ENCODE assay signal across 1 cellular context in the genomic region with DNA sequence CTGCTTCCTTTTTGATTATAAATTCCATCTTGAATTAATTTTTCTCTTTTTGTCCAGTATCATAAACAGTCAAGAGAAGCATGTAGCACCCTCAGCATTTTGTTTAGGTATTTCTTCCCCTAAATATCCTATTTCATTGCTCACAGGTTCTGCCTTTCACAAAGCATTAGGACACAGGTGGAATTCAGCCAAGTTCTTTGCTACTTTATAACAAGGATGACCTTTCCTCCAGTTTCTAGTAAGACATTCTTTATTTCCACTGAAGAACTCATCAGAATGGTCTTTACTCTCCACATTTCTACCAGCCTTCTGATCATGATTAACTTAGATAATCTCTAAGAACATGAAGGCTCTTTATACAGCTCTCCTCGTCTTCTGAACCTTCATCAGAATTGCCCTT.
TF ChIP-seq lines count a peak whose summit lies in the region.

No MANE protein-coding gene starts in this region.

TF ChIP-seq in liver, 16 proteins besides CTCF, POLR2A, EP300 and RAD21 (continued from another document):
- TF ChIP-seq, protein P1, sequence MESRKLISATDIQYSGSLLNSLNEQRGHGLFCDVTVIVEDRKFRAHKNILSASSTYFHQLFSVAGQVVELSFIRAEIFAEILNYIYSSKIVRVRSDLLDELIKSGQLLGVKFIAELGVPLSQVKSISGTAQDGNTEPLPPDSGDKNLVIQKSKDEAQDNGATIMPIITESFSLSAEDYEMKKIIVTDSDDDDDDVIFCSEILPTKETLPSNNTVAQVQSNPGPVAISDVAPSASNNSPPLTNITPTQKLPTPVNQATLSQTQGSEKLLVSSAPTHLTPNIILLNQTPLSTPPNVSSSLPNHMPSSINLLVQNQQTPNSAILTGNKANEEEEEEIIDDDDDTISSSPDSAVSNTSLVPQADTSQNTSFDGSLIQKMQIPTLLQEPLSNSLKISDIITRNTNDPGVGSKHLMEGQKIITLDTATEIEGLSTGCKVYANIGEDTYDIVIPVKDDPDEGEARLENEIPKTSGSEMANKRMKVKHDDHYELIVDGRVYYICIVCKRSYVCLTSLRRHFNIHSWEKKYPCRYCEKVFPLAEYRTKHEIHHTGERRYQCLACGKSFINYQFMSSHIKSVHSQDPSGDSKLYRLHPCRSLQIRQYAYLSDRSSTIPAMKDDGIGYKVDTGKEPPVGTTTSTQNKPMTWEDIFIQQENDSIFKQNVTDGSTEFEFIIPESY (IDR thresholded peaks at IDR 0.05) = no peak
- TF ChIP-seq FOXA1 (IDR thresholded peaks at IDR 0.05) (no peak), JUND (IDR thresholded peaks at IDR 0.05) (no peak), YY1 (IDR thresholded peaks at IDR 0.05) (no peak), HNF4A (conservative IDR thresholded peaks at IDR 0.05) (no peak), FOXA2 (IDR thresholded peaks at IDR 0.05) (no peak), RXRA (IDR thresholded peaks at IDR 0.05) (peak in 1 of 2 donors; percentile 53)
- TF ChIP-seq, protein P2, sequence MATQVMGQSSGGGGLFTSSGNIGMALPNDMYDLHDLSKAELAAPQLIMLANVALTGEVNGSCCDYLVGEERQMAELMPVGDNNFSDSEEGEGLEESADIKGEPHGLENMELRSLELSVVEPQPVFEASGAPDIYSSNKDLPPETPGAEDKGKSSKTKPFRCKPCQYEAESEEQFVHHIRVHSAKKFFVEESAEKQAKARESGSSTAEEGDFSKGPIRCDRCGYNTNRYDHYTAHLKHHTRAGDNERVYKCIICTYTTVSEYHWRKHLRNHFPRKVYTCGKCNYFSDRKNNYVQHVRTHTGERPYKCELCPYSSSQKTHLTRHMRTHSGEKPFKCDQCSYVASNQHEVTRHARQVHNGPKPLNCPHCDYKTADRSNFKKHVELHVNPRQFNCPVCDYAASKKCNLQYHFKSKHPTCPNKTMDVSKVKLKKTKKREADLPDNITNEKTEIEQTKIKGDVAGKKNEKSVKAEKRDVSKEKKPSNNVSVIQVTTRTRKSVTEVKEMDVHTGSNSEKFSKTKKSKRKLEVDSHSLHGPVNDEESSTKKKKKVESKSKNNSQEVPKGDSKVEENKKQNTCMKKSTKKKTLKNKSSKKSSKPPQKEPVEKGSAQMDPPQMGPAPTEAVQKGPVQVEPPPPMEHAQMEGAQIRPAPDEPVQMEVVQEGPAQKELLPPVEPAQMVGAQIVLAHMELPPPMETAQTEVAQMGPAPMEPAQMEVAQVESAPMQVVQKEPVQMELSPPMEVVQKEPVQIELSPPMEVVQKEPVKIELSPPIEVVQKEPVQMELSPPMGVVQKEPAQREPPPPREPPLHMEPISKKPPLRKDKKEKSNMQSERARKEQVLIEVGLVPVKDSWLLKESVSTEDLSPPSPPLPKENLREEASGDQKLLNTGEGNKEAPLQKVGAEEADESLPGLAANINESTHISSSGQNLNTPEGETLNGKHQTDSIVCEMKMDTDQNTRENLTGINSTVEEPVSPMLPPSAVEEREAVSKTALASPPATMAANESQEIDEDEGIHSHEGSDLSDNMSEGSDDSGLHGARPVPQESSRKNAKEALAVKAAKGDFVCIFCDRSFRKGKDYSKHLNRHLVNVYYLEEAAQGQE (IDR thresholded peaks at IDR 0.05) = no peak
